ENCODE assay signal across 8 cellular contexts in genomic region chr18:63316612-63317555, GRCh38. TPM values are rescaled to one million over a fixed set of nuclear protein-coding genes. Genes with fewer than 3 reads are reported as not detected.
DNase-seq lines count a peak whose midpoint lies in the region; ATAC-seq and TF ChIP-seq lines count a peak whose summit lies in the region.

No MANE protein-coding gene starts in this region.

- POLR2A ChIA-PET in activated CD4-positive, alpha-beta memory T cell treated with anti-CD3 and anti-CD28 coated beads for 36 hours (lab: Charles Lee) = interaction anchor here (0.6 to 3.9 kb wide), 15 partner anchors 9 to 300 kb away, joined by 3 to 36 read pairs (median 7); no protein-coding TSS in a partner anchor

- intact Hi-C loops in Calu3 (cut with micrococcal nuclease; ENCODE audit: unreplicated experiment) = no loop called here
- intact Hi-C loops in activated CD4-positive, alpha-beta memory T cell treated with anti-CD3 and anti-CD28 coated beads for 36 hours (cut with micrococcal nuclease) = loop anchor here (1.0 to 5.0 kb wide), 4 partner anchors 17 to 730 kb away; no protein-coding TSS in a partner anchor
- intact Hi-C loops in posterior vena cava (cut with DNase I) = loop anchor here in 1 of 2 donors (10.0 kb wide), 1 partner anchor 52 kb away; no protein-coding TSS in a partner anchor

- TSS peak; percentile 9 for BruUV-seq in Calu3 (replicated peaks; lab: Mats Ljungman, UMichigan)

- no peak for DNase-seq in Calu3
- no peak for DNase-seq in activated CD4-positive, alpha-beta memory T cell treated with anti-CD3 and anti-CD28 coated beads for 36 hours
- DNase-seq in SIG-M5 treated with dmso at 0.1 percent for 504 hours (lab: John Stamatoyannopoulos, UW; ENCODE audit: unreplicated experiment) = no peak
- no peak for DNase-seq in posterior vena cava (ENCODE audit: low spot score)
- no peak for DNase-seq in NCI-H1930 (lab: John Stamatoyannopoulos, UW)

- no peak overlapping the region for H3K4me3 Mint-ChIP-seq in Calu3 (ENCODE audit: low read depth, unreplicated experiment)
- H3K4me3 Mint-ChIP-seq in activated CD4-positive, alpha-beta memory T cell treated with anti-CD3 and anti-CD28 coated beads for 36 hours = peak overlapping the region; percentile 94
- H3K4me3 Mint-ChIP-seq in nephron = peak overlapping the region; percentile 82 to 90 (median 88)

- CTCF ChIA-PET in Calu3 (lab: Charles Lee) = no interaction called here
- CTCF ChIA-PET in activated CD4-positive, alpha-beta memory T cell treated with anti-CD3 and anti-CD28 coated beads for 36 hours (lab: Charles Lee) = interaction anchor here (0.7 to 3.9 kb wide), 32 partner anchors 10 to 335 kb away, joined by 3 to 101 read pairs (median 12); no protein-coding TSS in a partner anchor

- H3K27me3 Mint-ChIP-seq in Calu3 (ENCODE audit: unreplicated experiment) (peaks cover 54% of the 10 kb centered on the region), nephron (ENCODE audit: low read depth) (peaks cover 13% of the 10 kb centered on the region)
- no peaks in the 10 kb centered on the region for H3K27me3 Mint-ChIP-seq in activated CD4-positive, alpha-beta memory T cell treated with anti-CD3 and anti-CD28 coated beads for 36 hours

- H3K9me3 Mint-ChIP-seq in Calu3 (ENCODE audit: low read depth, unreplicated experiment) (no peaks in the 10 kb centered on the region), nephron (no peaks in the 10 kb centered on the region)
- H3K9me3 Mint-ChIP-seq in activated CD4-positive, alpha-beta memory T cell treated with anti-CD3 and anti-CD28 coated beads for 36 hours = no peaks in the 10 kb centered on the region

- TF ChIP-seq CTCF in Calu3 (IDR thresholded peaks at IDR 0.05; ENCODE audit: unreplicated experiment) (no peak), nephron (IDR thresholded peaks at IDR 0.05; ENCODE audit: unreplicated experiment in 3 of 3) (no peak)

- peaks cover 26% of the 10 kb centered on the region for H3K36me3 Mint-ChIP-seq in Calu3 (ENCODE audit: insufficient read depth, unreplicated experiment)
- H3K36me3 Mint-ChIP-seq in activated CD4-positive, alpha-beta memory T cell treated with anti-CD3 and anti-CD28 coated beads for 36 hours = peaks cover 56% of the 10 kb centered on the region
- no peaks in the 10 kb centered on the region for H3K36me3 Mint-ChIP-seq in nephron (ENCODE audit: low read depth)

- H3K4me1 Mint-ChIP-seq in Calu3 (ENCODE audit: low read depth, unreplicated experiment) (peaks cover 12% of the 10 kb centered on the region), nephron (peaks cover 51% of the 10 kb centered on the region)
- peaks cover 49% of the 10 kb centered on the region for H3K4me1 Mint-ChIP-seq in activated CD4-positive, alpha-beta memory T cell treated with anti-CD3 and anti-CD28 coated beads for 36 hours (ENCODE audit: low read depth)

- ATAC-seq in GM19324 (IDR thresholded peaks at IDR 0.05; ENCODE audit: low FRiP score, unreplicated experiment) (peak; percentile 24), GM19351 (IDR thresholded peaks at IDR 0.05; ENCODE audit: unreplicated experiment) (no peak)

- no peak overlapping the region for H3K27ac Mint-ChIP-seq in Calu3 (ENCODE audit: unreplicated experiment)
- peak overlapping the region; percentile 93 for H3K27ac Mint-ChIP-seq in activated CD4-positive, alpha-beta memory T cell treated with anti-CD3 and anti-CD28 coated beads for 36 hours
- H3K27ac Mint-ChIP-seq in nephron = peak overlapping the region; percentile 9 to 83 (median 80)

RNA-seq across cellular contexts. Expression of gene BCL2, which starts 2.7 kb away (rescaled TPM):
- 2.9 and 4.0 TPM in 2 replicates for total RNA-seq in Calu3 (2022)
- 10 to 100 TPM; 66.9 to 67.9 TPM for total RNA-seq in activated CD4-positive, alpha-beta memory T cell treated with anti-CD3 and anti-CD28 coated beads for 36 hours
- total RNA-seq in posterior vena cava = 10 to 100 TPM; 11.6 to 13.5 TPM

RNA-seq across cellular contexts. Expression of gene KDSR, which starts 50.1 kb away (rescaled TPM):
- total RNA-seq in Calu3 (2022) (53.3 and 59.3 TPM in 2 replicates), posterior vena cava (10 to 100 TPM; 54.2 to 78.7 TPM)
- 10 to 100 TPM; 72.8 to 77.2 TPM for total RNA-seq in activated CD4-positive, alpha-beta memory T cell treated with anti-CD3 and anti-CD28 coated beads for 36 hours

Comparison
In these comparisons a context has a peak if more than half of its experiments do, and no peak if none do; other contexts are left out.
1. RNA of gene BCL2, which starts 2.7 kb away (total RNA-seq): 66.9 to 67.9 TPM in activated CD4-positive, alpha-beta memory T cell treated with anti-CD3 and anti-CD28 coated beads for 36 hours; 11.6 to 13.5 TPM in posterior vena cava and 2.9 to 4.0 TPM in Calu3; every median in the first group is over 4 times any median in the second.